ENCODE assay signal across 8 cellular contexts in genomic region chr16:30786115-30786935, GRCh38. TPM values are rescaled to one million over a fixed set of nuclear protein-coding genes. Genes with fewer than 3 reads are reported as not detected.
DNase-seq lines count a peak whose midpoint lies in the region; ATAC-seq and TF ChIP-seq lines count a peak whose summit lies in the region.

No MANE protein-coding gene starts in this region.

- POLR2A ChIA-PET in Caco-2 (lab: Charles Lee): interaction anchor here (0.6 to 1.6 kb wide), 5 partner anchors 8 to 89 kb away, joined by 3 to 16 read pairs (median 4); no protein-coding TSS in a partner anchor

- intact Hi-C loops in Caco-2 (cut with micrococcal nuclease; ENCODE audit: unreplicated experiment): loop anchor here (2.0 kb wide), 1 partner anchor 52 kb away; no protein-coding TSS in a partner anchor
- intact Hi-C loops in left cardiac atrium (cut with DNase I): no loop called here

- H3K4me3 ChIP-seq in Caco-2 (ENCODE audit: low read depth, low read length): peak overlapping the region; percentile 72

- no peaks in the 10 kb centered on the region for H3K27me3 Mint-ChIP-seq in Caco-2 (ENCODE audit: insufficient read depth, unreplicated experiment)
- H3K27me3 Mint-ChIP-seq in progenitor cell of endocrine pancreas: peaks cover 4% of the 10 kb centered on the region

- H3K27me3 ChIP-seq in Caco-2 (replicated peaks; ENCODE audit: control insufficient read depth, insufficient read depth, low read length): no peaks in the 10 kb centered on the region

- peaks cover 1% of the 10 kb centered on the region; the same call in 1 of the 2 replicates for H3K36me3 ChIP-seq in Caco-2 (ENCODE audit: control insufficient read depth, insufficient read depth, low read length)

- H3K36me3 Mint-ChIP-seq in Caco-2 (ENCODE audit: insufficient read depth, unreplicated experiment) (peaks cover 13% of the 10 kb centered on the region), progenitor cell of endocrine pancreas (ENCODE audit: insufficient read depth) (peaks cover 10% of the 10 kb centered on the region)
- H3K36me3 Mint-ChIP-seq in activated naive CD4-positive, alpha-beta T cell treated with anti-CD3 and anti-CD28 coated beads, Interleukin-2, amount 50 U/mL, for 72 hours: no peaks in the 10 kb centered on the region

- H3K27ac Mint-ChIP-seq in Caco-2 (ENCODE audit: unreplicated experiment) (peak overlapping the region; percentile 91), progenitor cell of endocrine pancreas (peak overlapping the region; percentile 88)
- H3K27ac Mint-ChIP-seq in activated naive CD4-positive, alpha-beta T cell treated with anti-CD3 and anti-CD28 coated beads, Interleukin-2, amount 50 U/mL, for 72 hours: peak overlapping the region; percentile 38 to 72

- H3K4me1 ChIP-seq in Caco-2: peaks cover 14% of the 10 kb centered on the region; the same call in 1 of the 2 replicates

- TF ChIP-seq CTCF in Caco-2 (IDR thresholded peaks at IDR 0.05; ENCODE audit: insufficient read depth in 1 of 2, low read depth in 1 of 2, low read length in 1 of 2, severe bottlenecking in 1 of 2, unreplicated experiment in 1 of 2) (no peak), progenitor cell of endocrine pancreas (IDR thresholded peaks at IDR 0.05; ENCODE audit: unreplicated experiment) (no peak)

- H3K9me3 Mint-ChIP-seq in Caco-2 (ENCODE audit: unreplicated experiment): no peaks in the 10 kb centered on the region
- no peaks in the 10 kb centered on the region for H3K9me3 Mint-ChIP-seq in activated naive CD4-positive, alpha-beta T cell treated with anti-CD3 and anti-CD28 coated beads, Interleukin-2, amount 50 U/mL, for 72 hours
- no peaks in the 10 kb centered on the region for H3K9me3 Mint-ChIP-seq in progenitor cell of endocrine pancreas (ENCODE audit: low read depth)

- DNase-seq in Caco-2: peak; percentile 63 to 64
- DNase-seq in HuH-7.5 (ENCODE audit: low spot score): peak; percentile 77
- DNase-seq in activated naive CD4-positive, alpha-beta T cell treated with anti-CD3 and anti-CD28 coated beads, Interleukin-2, amount 50 U/mL, for 72 hours (ENCODE audit: low spot score in 2 of 2): no peak
- no peak for DNase-seq in left cardiac atrium
- DNase-seq in progenitor cell of endocrine pancreas (ENCODE audit: low spot score, unreplicated experiment): peak; percentile 24
- DNase-seq in NCI-H510A treated with DMSO at 0.1 percent for 48 hours (lab: John Stamatoyannopoulos, UW): no peak

- ATAC-seq in activated naive CD4-positive, alpha-beta T cell treated with anti-CD3 and anti-CD28 coated beads, Interleukin-2, amount 50 U/mL, for 72 hours: peak; percentile 70 to 72
- peak; percentile 70 to 78 for ATAC-seq in left cardiac atrium
- no peak for ATAC-seq in HG02623 (IDR thresholded peaks at IDR 0.05; ENCODE audit: unreplicated experiment)
- ATAC-seq in HG02852 (IDR thresholded peaks at IDR 0.05; ENCODE audit: unreplicated experiment): no peak

- no TSS peak for BruUV-seq in Caco-2 (replicated peaks; lab: Mats Ljungman, UMichigan)

- no peaks in the 10 kb centered on the region for H3K9me3 ChIP-seq in Caco-2

- CTCF ChIA-PET in Caco-2 (lab: Charles Lee): interaction anchor here (0.9 to 1.5 kb wide), 4 partner anchors 11 to 53 kb away, joined by 3 to 13 read pairs (median 4); no protein-coding TSS in a partner anchor

- H3K4me1 Mint-ChIP-seq in Caco-2 (ENCODE audit: low read depth, unreplicated experiment): no peaks in the 10 kb centered on the region
- peaks cover 10% of the 10 kb centered on the region for H3K4me1 Mint-ChIP-seq in progenitor cell of endocrine pancreas (ENCODE audit: low read depth)

- H3K4me3 Mint-ChIP-seq in Caco-2 (ENCODE audit: unreplicated experiment) (peak overlapping the region; percentile 93), progenitor cell of endocrine pancreas (ENCODE audit: low read depth) (peak overlapping the region; percentile 81)

RNA-seq across cellular contexts. Expression of gene ZNF629, which starts 0.7 kb away (rescaled TPM):
- 18.9 and 20.6 TPM in 2 replicates for total RNA-seq in Caco-2 (2022)
- total RNA-seq in activated naive CD4-positive, alpha-beta T cell treated with anti-CD3 and anti-CD28 coated beads, Interleukin-2, amount 50 U/mL, for 72 hours: 1 to 10 TPM in 1 of 2 donors, under 1 TPM in 1; 0.16 to 3.6 TPM
- total RNA-seq in left cardiac atrium: 10 to 100 TPM; 16.6 to 28.3 TPM
- 33.0 and 35.0 TPM in 2 replicates for total RNA-seq in progenitor cell of endocrine pancreas

RNA-seq across cellular contexts. Expression of gene RNF40, which starts 24.2 kb away (rescaled TPM):
- total RNA-seq in Caco-2 (2022) (94.0 and 97.6 TPM in 2 replicates), left cardiac atrium (10 to 100 TPM; 41.2 to 72.1 TPM), progenitor cell of endocrine pancreas (137 and 155 TPM in 2 replicates)
- 10 to 100 TPM; 68.9 to 74.4 TPM for total RNA-seq in activated naive CD4-positive, alpha-beta T cell treated with anti-CD3 and anti-CD28 coated beads, Interleukin-2, amount 50 U/mL, for 72 hours

RNA-seq across cellular contexts. Expression of gene CFAP119, which starts 24.5 kb away (rescaled TPM):
- total RNA-seq in Caco-2 (2022): 4.0 and 4.5 TPM in 2 replicates
- 1 to 10 TPM; 2.6 to 3.6 TPM for total RNA-seq in activated naive CD4-positive, alpha-beta T cell treated with anti-CD3 and anti-CD28 coated beads, Interleukin-2, amount 50 U/mL, for 72 hours
- total RNA-seq in left cardiac atrium: 1 to 10 TPM in 1 of 2 donors, under 1 TPM in 1; 0.52 to 1.1 TPM
- 19.3 and 22.2 TPM in 2 replicates for total RNA-seq in progenitor cell of endocrine pancreas

RNA-seq across cellular contexts. Expression of gene PHKG2, which starts 38.1 kb away (rescaled TPM):
- total RNA-seq in Caco-2 (2022): 40.8 and 48.6 TPM in 2 replicates
- total RNA-seq in activated naive CD4-positive, alpha-beta T cell treated with anti-CD3 and anti-CD28 coated beads, Interleukin-2, amount 50 U/mL, for 72 hours: 10 to 100 TPM; 32.9 to 61.9 TPM
- 10 to 100 TPM; 17.8 to 18.6 TPM for total RNA-seq in left cardiac atrium
- 53.5 and 61.8 TPM in 2 replicates for total RNA-seq in progenitor cell of endocrine pancreas

Comparison
In these comparisons a context has a peak if more than half of its experiments do, and no peak if none do; other contexts are left out.
1. DNase-seq: peak in Caco-2 (2 of 2), HuH-7.5 (single experiment) and progenitor cell of endocrine pancreas (single experiment); none in activated naive CD4-positive, alpha-beta T cell treated with anti-CD3 and anti-CD28 coated beads, Interleukin-2, amount 50 U/mL, for 72 hours (0 of 2), left cardiac atrium (single experiment) and NCI-H510A treated with DMSO at 0.1 percent for 48 hours (single experiment).
2. ATAC-seq: peak in activated naive CD4-positive, alpha-beta T cell treated with anti-CD3 and anti-CD28 coated beads, Interleukin-2, amount 50 U/mL, for 72 hours (2 of 2) and left cardiac atrium (2 of 2); none in HG02623 (single experiment) and HG02852 (single experiment).
3. Peak in every context shown above with its lines, with median percentiles within 50 percentile points of each other: H3K27ac Mint-ChIP-seq.